ENCODE assay signal across 8 cellular contexts in the genomic region with DNA sequence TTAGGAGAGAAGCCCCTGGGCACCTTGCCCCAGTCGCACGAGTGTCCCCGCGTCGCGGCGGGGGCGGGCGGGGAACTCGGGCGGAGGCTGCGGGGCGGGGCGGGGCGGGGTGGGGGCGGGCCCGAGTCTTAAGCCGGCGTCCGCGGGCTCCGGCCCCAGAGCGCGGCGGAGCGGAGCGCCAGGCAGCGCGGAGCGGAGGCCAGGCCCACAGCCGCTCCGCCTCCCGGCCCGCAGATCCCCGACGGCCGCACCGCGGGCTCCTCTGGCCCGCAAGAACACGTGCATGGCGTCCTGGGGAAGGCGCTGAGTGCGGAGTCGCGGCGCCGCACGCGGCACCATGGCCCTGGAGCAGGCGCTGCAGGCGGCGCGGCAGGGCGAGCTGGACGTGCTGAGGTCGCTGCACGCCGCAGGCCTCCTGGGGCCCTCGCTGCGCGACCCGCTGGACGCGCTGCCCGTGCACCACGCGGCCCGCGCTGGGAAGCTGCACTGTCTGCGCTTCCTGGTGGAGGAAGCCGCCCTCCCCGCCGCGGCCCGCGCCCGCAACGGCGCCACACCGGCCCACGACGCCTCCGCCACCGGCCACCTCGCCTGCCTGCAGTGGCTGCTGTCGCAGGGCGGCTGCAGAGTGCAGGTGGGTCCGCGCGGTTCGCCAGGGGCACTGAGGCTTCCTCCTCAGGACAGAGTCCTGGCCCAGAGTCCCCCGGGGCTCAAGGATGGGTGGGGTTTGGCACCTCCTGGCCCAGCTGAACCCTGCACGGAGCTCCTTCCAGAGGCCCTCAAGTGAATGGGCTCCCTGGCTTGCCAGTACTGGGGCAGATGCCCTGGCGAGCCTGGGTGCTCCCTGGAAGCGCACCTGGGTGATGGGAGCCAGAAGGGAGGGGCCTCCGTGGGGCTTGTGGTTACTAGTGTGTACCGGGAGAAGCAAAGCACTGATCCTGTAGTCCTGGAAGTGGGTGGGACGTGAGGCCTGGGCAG. TPM values are rescaled to one million over a fixed set of nuclear protein-coding genes. Genes with fewer than 3 reads are reported as not detected.
A peak's percentile ranks its signal among the peaks of the same experiment; 100 is the strongest.
DNase-seq lines count a peak whose midpoint lies in the region; ATAC-seq and TF ChIP-seq lines count a peak whose summit lies in the region.

A gene with protein sequence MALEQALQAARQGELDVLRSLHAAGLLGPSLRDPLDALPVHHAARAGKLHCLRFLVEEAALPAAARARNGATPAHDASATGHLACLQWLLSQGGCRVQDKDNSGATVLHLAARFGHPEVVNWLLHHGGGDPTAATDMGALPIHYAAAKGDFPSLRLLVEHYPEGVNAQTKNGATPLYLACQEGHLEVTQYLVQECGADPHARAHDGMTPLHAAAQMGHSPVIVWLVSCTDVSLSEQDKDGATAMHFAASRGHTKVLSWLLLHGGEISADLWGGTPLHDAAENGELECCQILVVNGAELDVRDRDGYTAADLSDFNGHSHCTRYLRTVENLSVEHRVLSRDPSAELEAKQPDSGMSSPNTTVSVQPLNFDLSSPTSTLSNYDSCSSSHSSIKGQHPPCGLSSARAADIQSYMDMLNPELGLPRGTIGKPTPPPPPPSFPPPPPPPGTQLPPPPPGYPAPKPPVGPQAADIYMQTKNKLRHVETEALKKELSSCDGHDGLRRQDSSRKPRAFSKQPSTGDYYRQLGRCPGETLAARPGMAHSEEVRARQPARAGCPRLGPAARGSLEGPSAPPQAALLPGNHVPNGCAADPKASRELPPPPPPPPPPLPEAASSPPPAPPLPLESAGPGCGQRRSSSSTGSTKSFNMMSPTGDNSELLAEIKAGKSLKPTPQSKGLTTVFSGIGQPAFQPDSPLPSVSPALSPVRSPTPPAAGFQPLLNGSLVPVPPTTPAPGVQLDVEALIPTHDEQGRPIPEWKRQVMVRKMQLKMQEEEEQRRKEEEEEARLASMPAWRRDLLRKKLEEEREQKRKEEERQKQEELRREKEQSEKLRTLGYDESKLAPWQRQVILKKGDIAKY (plus strand): TSS at position 158 of the 975 bp plus-strand sequence. CDS start 180 bp downstream, at position 338.

- POLR2A ChIA-PET in CD8-positive, alpha-beta memory T cell (lab: Charles Lee): interaction anchor here (0.9 kb wide), 1 partner anchor 41 kb away, joined by 3 read pairs; no protein-coding TSS in a partner anchor

- H3K9me3 Mint-ChIP-seq in CD8-positive, alpha-beta memory T cell: no peaks in the 10 kb centered on the region
- H3K9me3 Mint-ChIP-seq in central memory CD8-positive, alpha-beta T cell: no peaks in the 10 kb centered on the region
- H3K9me3 Mint-ChIP-seq in nephron: no peaks in the 10 kb centered on the region

- no peak for TF ChIP-seq RAD21 in Ishikawa (IDR thresholded peaks at IDR 0.05; ENCODE audit: low read depth)

- H3K9me3 ChIP-seq in CD8-positive, alpha-beta memory T cell (ENCODE audit: low read length): no peaks in the 10 kb centered on the region

- TF ChIP-seq CTCF in nephron (IDR thresholded peaks at IDR 0.05; ENCODE audit: unreplicated experiment in 3 of 3): no peak

- no peak for ATAC-seq in central memory CD8-positive, alpha-beta T cell (replicated peaks; ENCODE audit: extremely low read depth, poor library complexity, severe bottlenecking)
- ATAC-seq in GM21717 (IDR thresholded peaks at IDR 0.05; ENCODE audit: unreplicated experiment) (no peak), HG03196 (IDR thresholded peaks at IDR 0.05; ENCODE audit: unreplicated experiment) (no peak)

- H3K27me3 Mint-ChIP-seq in CD8-positive, alpha-beta memory T cell: peaks cover 37 to 41% of the 10 kb centered on the region in 2 donors
- H3K27me3 Mint-ChIP-seq in central memory CD8-positive, alpha-beta T cell: peaks cover 79% of the 10 kb centered on the region
- H3K27me3 Mint-ChIP-seq in nephron (ENCODE audit: low read depth): peaks cover 83% of the 10 kb centered on the region

- H3K27ac Mint-ChIP-seq in CD8-positive, alpha-beta memory T cell: peak within 1 kb of the TSS in 1 of 8 donors; percentile 29
- no peak within 1 kb of the TSS for H3K27ac Mint-ChIP-seq in central memory CD8-positive, alpha-beta T cell (ENCODE audit: low read depth)
- H3K27ac Mint-ChIP-seq in nephron: no peak within 1 kb of the TSS

- no peaks in the 10 kb centered on the region for H3K36me3 Mint-ChIP-seq in CD8-positive, alpha-beta memory T cell
- peaks cover 1% of the 10 kb centered on the region for H3K36me3 Mint-ChIP-seq in central memory CD8-positive, alpha-beta T cell (ENCODE audit: insufficient read depth)
- no peaks in the 10 kb centered on the region for H3K36me3 Mint-ChIP-seq in nephron (ENCODE audit: low read depth)

- H3K36me3 ChIP-seq in CD8-positive, alpha-beta memory T cell (ENCODE audit: insufficient read depth, low read length): no peaks in the 10 kb centered on the region

- CTCF ChIA-PET in CD8-positive, alpha-beta memory T cell (lab: Charles Lee): interaction anchor here (0.7 kb wide), 1 partner anchor 13 kb away, joined by 4 read pairs; no protein-coding TSS in a partner anchor

- no peak for DNase-seq in CD8-positive, alpha-beta memory T cell
- no peak for DNase-seq in central memory CD8-positive, alpha-beta T cell (ENCODE audit: low spot score in 2 of 2)
- DNase-seq in activated gamma-delta T cell treated with Interleukin-2 at 50 U/mL for 16 hours: no peak
- no peak for DNase-seq in stimulated activated CD4-positive, alpha-beta T cell treated with anti-CD3 and anti-CD28 coated beads, Interleukin-4, amount 100 ng/mL, for 4 hours

- H3K4me3 Mint-ChIP-seq in CD8-positive, alpha-beta memory T cell: peak within 1 kb of the TSS; percentile 63 to 84 (median 66)
- peak within 1 kb of the TSS; percentile 63 for H3K4me3 Mint-ChIP-seq in central memory CD8-positive, alpha-beta T cell
- H3K4me3 Mint-ChIP-seq in nephron: peak within 1 kb of the TSS in 2 of 3 experiments; percentile 23 to 26

- H3K27ac ChIP-seq in CD8-positive, alpha-beta memory T cell (ENCODE audit: low read depth, low read length): no peak within 1 kb of the TSS

- H3K4me1 Mint-ChIP-seq in CD8-positive, alpha-beta memory T cell: peaks cover 8 to 26% (median 17%) of the 10 kb centered on the region in 3 donors
- H3K4me1 Mint-ChIP-seq in central memory CD8-positive, alpha-beta T cell: peaks cover 7% of the 10 kb centered on the region
- H3K4me1 Mint-ChIP-seq in nephron: peaks cover under 1% of the 10 kb centered on the region

- H3K27me3 ChIP-seq in CD8-positive, alpha-beta memory T cell (ENCODE audit: insufficient read depth, low read length, poor library complexity, severe bottlenecking): peaks cover 40% of the 10 kb centered on the region

- no peak for TF ChIP-seq EP300 in Ishikawa (IDR thresholded peaks at IDR 0.05; ENCODE audit: borderline replicate concordance)

- H3K4me1 ChIP-seq in CD8-positive, alpha-beta memory T cell (ENCODE audit: insufficient read depth, low read length): peaks cover 15% of the 10 kb centered on the region

- peak within 1 kb of the TSS; percentile 32 for H3K4me3 ChIP-seq in CD8-positive, alpha-beta memory T cell (ENCODE audit: low read length)

TF ChIP-seq in Ishikawa, 13 proteins besides CTCF, POLR2A, EP300 and RAD21 (continues in another document):
- TF ChIP-seq CREB1 (IDR thresholded peaks at IDR 0.05; ENCODE audit: low read depth) (no peak), CEBPB (IDR thresholded peaks at IDR 0.05) (no peak), TEAD4 (IDR thresholded peaks at IDR 0.05) (no peak), FOXM1 (IDR thresholded peaks at IDR 0.05; ENCODE audit: borderline replicate concordance, low read depth) (no peak), TCF12 (IDR thresholded peaks at IDR 0.05; ENCODE audit: low read depth) (no peak), EGR1 (IDR thresholded peaks at IDR 0.05) (no peak; the same call in 1 of the 2 replicates), TAF1 (IDR thresholded peaks at IDR 0.05; ENCODE audit: low read depth) (peak; percentile 80; the same call in 1 of the 2 replicates), ZBTB7A (IDR thresholded peaks at IDR 0.05; ENCODE audit: low read depth) (no peak; the same call in 1 of the 2 replicates), YY1 (IDR thresholded peaks at IDR 0.05; ENCODE audit: low read depth) (0 out of 2 replicates have a peak, but pooled peaks have one; percentile 10)
- TF ChIP-seq, protein P1, sequence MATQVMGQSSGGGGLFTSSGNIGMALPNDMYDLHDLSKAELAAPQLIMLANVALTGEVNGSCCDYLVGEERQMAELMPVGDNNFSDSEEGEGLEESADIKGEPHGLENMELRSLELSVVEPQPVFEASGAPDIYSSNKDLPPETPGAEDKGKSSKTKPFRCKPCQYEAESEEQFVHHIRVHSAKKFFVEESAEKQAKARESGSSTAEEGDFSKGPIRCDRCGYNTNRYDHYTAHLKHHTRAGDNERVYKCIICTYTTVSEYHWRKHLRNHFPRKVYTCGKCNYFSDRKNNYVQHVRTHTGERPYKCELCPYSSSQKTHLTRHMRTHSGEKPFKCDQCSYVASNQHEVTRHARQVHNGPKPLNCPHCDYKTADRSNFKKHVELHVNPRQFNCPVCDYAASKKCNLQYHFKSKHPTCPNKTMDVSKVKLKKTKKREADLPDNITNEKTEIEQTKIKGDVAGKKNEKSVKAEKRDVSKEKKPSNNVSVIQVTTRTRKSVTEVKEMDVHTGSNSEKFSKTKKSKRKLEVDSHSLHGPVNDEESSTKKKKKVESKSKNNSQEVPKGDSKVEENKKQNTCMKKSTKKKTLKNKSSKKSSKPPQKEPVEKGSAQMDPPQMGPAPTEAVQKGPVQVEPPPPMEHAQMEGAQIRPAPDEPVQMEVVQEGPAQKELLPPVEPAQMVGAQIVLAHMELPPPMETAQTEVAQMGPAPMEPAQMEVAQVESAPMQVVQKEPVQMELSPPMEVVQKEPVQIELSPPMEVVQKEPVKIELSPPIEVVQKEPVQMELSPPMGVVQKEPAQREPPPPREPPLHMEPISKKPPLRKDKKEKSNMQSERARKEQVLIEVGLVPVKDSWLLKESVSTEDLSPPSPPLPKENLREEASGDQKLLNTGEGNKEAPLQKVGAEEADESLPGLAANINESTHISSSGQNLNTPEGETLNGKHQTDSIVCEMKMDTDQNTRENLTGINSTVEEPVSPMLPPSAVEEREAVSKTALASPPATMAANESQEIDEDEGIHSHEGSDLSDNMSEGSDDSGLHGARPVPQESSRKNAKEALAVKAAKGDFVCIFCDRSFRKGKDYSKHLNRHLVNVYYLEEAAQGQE (IDR thresholded peaks at IDR 0.05; ENCODE audit: low read depth): no peak
- TF ChIP-seq, protein P2, sequence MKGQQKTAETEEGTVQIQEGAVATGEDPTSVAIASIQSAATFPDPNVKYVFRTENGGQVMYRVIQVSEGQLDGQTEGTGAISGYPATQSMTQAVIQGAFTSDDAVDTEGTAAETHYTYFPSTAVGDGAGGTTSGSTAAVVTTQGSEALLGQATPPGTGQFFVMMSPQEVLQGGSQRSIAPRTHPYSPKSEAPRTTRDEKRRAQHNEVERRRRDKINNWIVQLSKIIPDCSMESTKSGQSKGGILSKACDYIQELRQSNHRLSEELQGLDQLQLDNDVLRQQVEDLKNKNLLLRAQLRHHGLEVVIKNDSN (IDR thresholded peaks at IDR 0.05): no peak
- TF ChIP-seq, protein P3, sequence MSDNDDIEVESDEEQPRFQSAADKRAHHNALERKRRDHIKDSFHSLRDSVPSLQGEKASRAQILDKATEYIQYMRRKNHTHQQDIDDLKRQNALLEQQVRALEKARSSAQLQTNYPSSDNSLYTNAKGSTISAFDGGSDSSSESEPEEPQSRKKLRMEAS (IDR thresholded peaks at IDR 0.05): peak; percentile 67; the same call in 1 of the 2 replicates

RNA-seq across cellular contexts. Expression of the gene that starts here (rescaled TPM):
- total RNA-seq in CD8-positive, alpha-beta memory T cell: under 1 TPM; 0.28 to 0.60 TPM
- polyA plus RNA-seq in CD8-positive, alpha-beta memory T cell: 0.48 TPM
